Comparison of ENCODE assay signal across 21 cellular contexts in genomic region chr3:75332784-75333183, GRCh38.
DNase-seq lines count a peak whose midpoint lies in the region; ATAC-seq and TF ChIP-seq lines count a peak whose summit lies in the region.
"Had no signal": no experiment of that assay in that cellular context is flagged by ENCODE, and none has a peak within 500 bp of the region (broad histone marks: within the 10 kb centered on the region; RNA-seq: fewer than 3 reads in every experiment).

No MANE protein-coding gene starts in this region.

- H3K9me3 ChIP-seq in AG04450 (ENCODE audit: control insufficient read depth, insufficient read depth, low read length) (no peaks in the 10 kb centered on the region), left lung (no peaks in the 10 kb centered on the region), ascending aorta (no peaks in the 10 kb centered on the region)
- H3K9me3 ChIP-seq: HAP-1, SJSA1 had no signal

- H3K4me1 ChIP-seq in left lung (no peaks in the 10 kb centered on the region), ascending aorta (no peaks in the 10 kb centered on the region)
- H3K4me1 ChIP-seq: HAP-1, SJSA1 had no signal

- peak; percentile 56 for ATAC-seq in left lung
- no peak for ATAC-seq in GM18511 (IDR thresholded peaks at IDR 0.05; ENCODE audit: unreplicated experiment)
- ATAC-seq in GM18873 (IDR thresholded peaks at IDR 0.05; ENCODE audit: low FRiP score, unreplicated experiment) = no peak

- CTCF ChIA-PET in AG04450 (lab: Charles Lee) = no interaction called here

- in situ Hi-C loops in astrocyte of the spinal cord (cut with HindIII; ENCODE audit: low sequenced_read_pairs) = no loop called here

- intact Hi-C loops in left lung (cut with DNase I) = no loop called here
- intact Hi-C loops in ascending aorta (cut with DNase I) = no loop called here

- POLR2A ChIA-PET in AG04450 (lab: Yijun Ruan, JAX) = interaction anchor here (0.7 kb wide), 1 partner anchor 100 kb away, joined by 3 read pairs; no protein-coding TSS in a partner anchor

- TF ChIP-seq CTCF in AG04450 (IDR thresholded peaks at IDR 0.05; ENCODE audit: low read depth, low read length) = no peak
- no peak for TF ChIP-seq CTCF in astrocyte of the spinal cord (IDR thresholded peaks at IDR 0.05; ENCODE audit: low read depth, low read length)
- TF ChIP-seq CTCF in left lung (IDR thresholded peaks at IDR 0.05) = no peak
- TF ChIP-seq CTCF in ascending aorta (IDR thresholded peaks at IDR 0.05) = no peak

- H3K27ac ChIP-seq in AG04450 (ENCODE audit: low read depth, low read length) (no peak overlapping the region), left lung (no peak overlapping the region), ascending aorta (peak overlapping the region in 1 of 2 donors; percentile 5)
- H3K27ac ChIP-seq: 22Rv1, HL-60, RWPE1, SJSA1 had no signal

- H3K36me3 ChIP-seq in left lung (no peaks in the 10 kb centered on the region), ascending aorta (no peaks in the 10 kb centered on the region)
- H3K36me3 ChIP-seq: HAP-1, SJSA1 had no signal

- DNase-seq in AG04450 (ENCODE audit: low read depth, low spot score) = peak; percentile 29
- DNase-seq in GM04504 (ENCODE audit: low read depth) = peak; percentile 10
- peak; percentile 10 for DNase-seq in astrocyte of the spinal cord (ENCODE audit: low read depth, low spot score)
- no peak for DNase-seq in left lung
- DNase-seq in ascending aorta (ENCODE audit: low spot score in 2 of 2) = no peak
- DNase-seq in RPMI8226 = no peak
- DNase-seq: Calu3; CD4-positive, CD25-positive, alpha-beta regulatory T cell; MV-4-11; NCI-H1417; NCI-H1930; NCI-H446; NCI-H69; NK-92 treated with Interleukin-12 subunit alpha and Interleukin-12 subunit beta, amount 100 ng/mL, for 24 hours had no signal

- no peak overlapping the region for H3K4me3 ChIP-seq in AG04450 (ENCODE audit: low read depth, low read length)
- H3K4me3 ChIP-seq in astrocyte of the spinal cord (ENCODE audit: low read depth, low read length) = no peak overlapping the region
- H3K4me3 ChIP-seq in left lung = no peak overlapping the region
- no peak overlapping the region for H3K4me3 ChIP-seq in ascending aorta
- H3K4me3 ChIP-seq: HAP-1, SJSA1 had no signal

- peaks cover 4% of the 10 kb centered on the region for H3K27me3 ChIP-seq in AG04450 (ENCODE audit: control insufficient read depth, insufficient read depth, low read length)
- peaks cover 0 to 8% of the 10 kb centered on the region in 2 donors for H3K27me3 ChIP-seq in left lung
- no peaks in the 10 kb centered on the region for H3K27me3 ChIP-seq in ascending aorta
- H3K27me3 ChIP-seq: SJSA1 had no signal

Comparison
In these comparisons a context has a peak if more than half of its experiments do, and no peak if none do; other contexts are left out.
1. DNase-seq: peak in AG04450 (single experiment), GM04504 (single experiment) and astrocyte of the spinal cord (single experiment); none in left lung (0 of 2), ascending aorta (0 of 2) and RPMI8226 (single experiment).